1 cellular context compared by ENCODE assay signal in genomic region chr1:224739997-224740687, GRCh38.
TF ChIP-seq lines count a peak whose summit lies in the region.

No MANE protein-coding gene starts in this region.

TF ChIP-seq in SK-N-SH, 30 proteins besides CTCF, POLR2A, EP300 and RAD21 (continued from another document):
- TF ChIP-seq USF2 (IDR thresholded peaks at IDR 0.05; ENCODE audit: borderline replicate concordance, low read depth, low read length) (no peak), SMC3 (IDR thresholded peaks at IDR 0.05; ENCODE audit: low read depth, low read length) (no peak)
